ENCODE assay signal across 13 cellular contexts in the genomic region with DNA sequence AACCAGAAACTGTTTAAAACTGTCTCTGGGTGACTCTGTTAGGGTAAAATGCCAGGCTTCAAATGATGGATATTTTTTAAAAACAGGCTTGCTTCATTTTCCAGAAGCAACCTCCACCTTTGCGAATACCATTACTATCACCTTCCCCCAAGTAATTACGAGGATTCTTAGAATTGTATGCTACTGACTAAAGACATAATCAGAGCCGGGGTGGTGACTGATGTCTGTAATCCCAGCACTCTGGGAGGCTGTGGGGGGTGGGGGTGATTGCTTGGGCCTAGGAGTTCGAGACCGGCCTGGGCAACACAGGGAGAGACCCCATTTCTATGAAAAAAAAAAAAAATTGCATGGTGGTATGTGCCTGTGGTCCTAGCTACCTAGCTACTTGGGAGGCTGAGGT. TPM values are rescaled to one million over a fixed set of nuclear protein-coding genes. Genes with fewer than 3 reads are reported as not detected.
DNase-seq lines count a peak whose midpoint lies in the region; ATAC-seq and TF ChIP-seq lines count a peak whose summit lies in the region.
"Had no signal": no experiment of that assay in that cellular context is flagged by ENCODE, and none has a peak within 500 bp of the region (broad histone marks: within the 10 kb centered on the region; RNA-seq: fewer than 3 reads in every experiment).

No MANE protein-coding gene starts in this region.

- H3K9ac ChIP-seq in mesendoderm (ENCODE audit: low read length): no peak overlapping the region
- H3K9ac ChIP-seq: BLaER1 treated with 17β-estradiol and CSF1 and Interleukin-3, amounts not matched to agents 10 nM and 100 nM had no signal

- no peaks in the 10 kb centered on the region for H3K4me1 Mint-ChIP-seq in stimulated activated naive CD8-positive, alpha-beta T cell treated with anti-CD3 and anti-CD28 coated beads, Interleukin-15, amount 100 ng/mL, for 72 hours

- H3K4me3 ChIP-seq in RWPE2 (ENCODE audit: severe bottlenecking) (no peak overlapping the region), mesendoderm (ENCODE audit: low read length) (no peak overlapping the region)
- H3K4me3 ChIP-seq: BLaER1 treated with 17β-estradiol and CSF1 and Interleukin-3, amounts not matched to agents 10 nM and 100 nM had no signal

- H3K9me3 Mint-ChIP-seq in stimulated activated naive CD8-positive, alpha-beta T cell treated with anti-CD3 and anti-CD28 coated beads, Interleukin-15, amount 100 ng/mL, for 72 hours: no peaks in the 10 kb centered on the region
- H3K9me3 Mint-ChIP-seq: CD4-positive, CD25-positive, alpha-beta regulatory T cell had no signal

- no peak overlapping the region for H3K23ac ChIP-seq in mesendoderm (ENCODE audit: low read length)

- DNase-seq in A172 (ENCODE audit: low spot score) (peak; percentile 49), M059J (ENCODE audit: low read depth) (peak; percentile 39), RWPE2 (ENCODE audit: low spot score) (no peak), mesendoderm (peak; percentile 63), RPMI8226 (no peak)
- no peak for DNase-seq in stimulated activated naive CD8-positive, alpha-beta T cell treated with anti-CD3 and anti-CD28 coated beads, Interleukin-15, amount 100 ng/mL, for 72 hours
- DNase-seq: ACHN; CD4-positive, CD25-positive, alpha-beta regulatory T cell; HCEC 1CT had no signal

- no peak overlapping the region for H3K27ac ChIP-seq in RWPE2 (ENCODE audit: poor library complexity, severe bottlenecking)
- no peak overlapping the region for H3K27ac ChIP-seq in mesendoderm (ENCODE audit: low read depth, low read length)
- H3K27ac ChIP-seq: 22Rv1; BLaER1 treated with 17β-estradiol and CSF1 and Interleukin-3, amounts not matched to agents 10 nM and 100 nM had no signal

- H3K9me3 ChIP-seq in RWPE2 (ENCODE audit: severe bottlenecking): no peaks in the 10 kb centered on the region
- H3K9me3 ChIP-seq: BLaER1 treated with 17β-estradiol and CSF1 and Interleukin-3, amounts not matched to agents 10 nM and 100 nM had no signal

- peak overlapping the region; percentile 75 for H3K18ac ChIP-seq in mesendoderm (ENCODE audit: low read length)

- no peak overlapping the region for H3K4me2 ChIP-seq in mesendoderm (ENCODE audit: low read length)
- H3K4me2 ChIP-seq: BLaER1 treated with 17β-estradiol and CSF1 and Interleukin-3, amounts not matched to agents 10 nM and 100 nM had no signal

- no peaks in the 10 kb centered on the region for H3K27me3 Mint-ChIP-seq in stimulated activated naive CD8-positive, alpha-beta T cell treated with anti-CD3 and anti-CD28 coated beads, Interleukin-15, amount 100 ng/mL, for 72 hours

- no peak overlapping the region for H3K4ac ChIP-seq in mesendoderm (ENCODE audit: low read depth, low read length)

- no peak overlapping the region for H2BK15ac ChIP-seq in mesendoderm (replicated peaks; ENCODE audit: low read depth)

- H3K79me1 ChIP-seq in mesendoderm (ENCODE audit: low read length): peaks cover 10% of the 10 kb centered on the region

- no peak overlapping the region for H2AK5ac ChIP-seq in mesendoderm (ENCODE audit: low read length)

- no peak overlapping the region for H4K5ac ChIP-seq in mesendoderm (ENCODE audit: low read length)

- H3K27me3 ChIP-seq in RWPE2 (ENCODE audit: insufficient read depth, poor library complexity, severe bottlenecking) (no peaks in the 10 kb centered on the region), mesendoderm (ENCODE audit: insufficient read depth, low read length, poor library complexity) (no peaks in the 10 kb centered on the region)
- H3K27me3 ChIP-seq: BLaER1 treated with 17β-estradiol and CSF1 and Interleukin-3, amounts not matched to agents 10 nM and 100 nM had no signal

- H4K8ac ChIP-seq in mesendoderm (ENCODE audit: low read depth, low read length): no peak overlapping the region

- H3K4me3 Mint-ChIP-seq in stimulated activated naive CD8-positive, alpha-beta T cell treated with anti-CD3 and anti-CD28 coated beads, Interleukin-15, amount 100 ng/mL, for 72 hours: no peak overlapping the region
- H3K4me3 Mint-ChIP-seq: CD4-positive, CD25-positive, alpha-beta regulatory T cell had no signal

- H3K36me3 ChIP-seq in RWPE2 (ENCODE audit: low read depth): peaks cover 17% of the 10 kb centered on the region
- no peaks in the 10 kb centered on the region for H3K36me3 ChIP-seq in mesendoderm (ENCODE audit: control insufficient read depth, insufficient read depth, low read length)

- WGBS in mesendoderm (ENCODE audit: extremely low coverage, insufficient coverage, low lambda C conversion rate): no CpG with 5 or more reads among the region's 5 CpGs

- no peak overlapping the region for H3K56ac ChIP-seq in mesendoderm (ENCODE audit: low read length)

- H3K79me2 ChIP-seq in mesendoderm (ENCODE audit: control insufficient read depth, insufficient read depth, low read length): no peaks in the 10 kb centered on the region

- ATAC-seq in RWPE2 (ENCODE audit: low read depth) (peak; percentile 42; the same call in 1 of the 3 replicates), GM19023 (IDR thresholded peaks at IDR 0.05; ENCODE audit: unreplicated experiment) (no peak), GM21528 (IDR thresholded peaks at IDR 0.05; ENCODE audit: low FRiP score, unreplicated experiment) (no peak)
- no peak for ATAC-seq in stimulated activated naive CD8-positive, alpha-beta T cell treated with anti-CD3 and anti-CD28 coated beads, Interleukin-15, amount 100 ng/mL, for 72 hours

- no peak overlapping the region for H2BK120ac ChIP-seq in mesendoderm (ENCODE audit: low read depth, low read length)

- TF ChIP-seq CTCF in RWPE2 (IDR thresholded peaks at IDR 0.05; ENCODE audit: poor library complexity, severe bottlenecking): no peak

- H2BK5ac ChIP-seq in mesendoderm (ENCODE audit: low read length): no peak overlapping the region

- H3K27ac Mint-ChIP-seq in stimulated activated naive CD8-positive, alpha-beta T cell treated with anti-CD3 and anti-CD28 coated beads, Interleukin-15, amount 100 ng/mL, for 72 hours: no peak overlapping the region
- H3K27ac Mint-ChIP-seq: CD4-positive, CD25-positive, alpha-beta regulatory T cell had no signal

- peaks cover 28% of the 10 kb centered on the region for H3K4me1 ChIP-seq in RWPE2 (ENCODE audit: insufficient read depth, poor library complexity, severe bottlenecking)
- no peaks in the 10 kb centered on the region for H3K4me1 ChIP-seq in mesendoderm (ENCODE audit: control insufficient read depth, low read depth, low read length)

RNA-seq across cellular contexts. Expression of a gene that starts 38.3 kb away (rescaled TPM):
- total RNA-seq in A172 (2014; rRNA removed; shearing (Covaris generic)): 12.3 and 12.4 TPM in 2 replicates
- 5.4 and 7.5 TPM in 2 replicates for total RNA-seq in M059J (2014; rRNA removed; shearing (Covaris generic))
- polyA plus RNA-seq in mesendoderm (2013, experiment 1 of 2): 8.6 TPM
- 8.7 TPM for polyA plus RNA-seq in mesendoderm (2013, experiment 2 of 2)

RNA-seq across cellular contexts. Expression of a gene that starts 38.6 kb away (rescaled TPM):
- 82.6 and 104 TPM in 2 replicates for total RNA-seq in A172 (2014; rRNA removed; shearing (Covaris generic))
- 52.2 and 52.6 TPM in 2 replicates for total RNA-seq in M059J (2014; rRNA removed; shearing (Covaris generic))
- polyA plus RNA-seq in mesendoderm (2013, experiment 1 of 2): 45.3 TPM
- 45.4 TPM for polyA plus RNA-seq in mesendoderm (2013, experiment 2 of 2)

Comparison
In these comparisons a context has a peak if more than half of its experiments do, and no peak if none do; other contexts are left out.
1. DNase-seq: peak in A172 (single experiment), M059J (single experiment) and mesendoderm (single experiment); none in RWPE2 (single experiment), stimulated activated naive CD8-positive, alpha-beta T cell treated with anti-CD3 and anti-CD28 coated beads, Interleukin-15, amount 100 ng/mL, for 72 hours (0 of 2) and RPMI8226 (single experiment).